ENCODE assay signal across 12 cellular contexts in the genomic region with DNA sequence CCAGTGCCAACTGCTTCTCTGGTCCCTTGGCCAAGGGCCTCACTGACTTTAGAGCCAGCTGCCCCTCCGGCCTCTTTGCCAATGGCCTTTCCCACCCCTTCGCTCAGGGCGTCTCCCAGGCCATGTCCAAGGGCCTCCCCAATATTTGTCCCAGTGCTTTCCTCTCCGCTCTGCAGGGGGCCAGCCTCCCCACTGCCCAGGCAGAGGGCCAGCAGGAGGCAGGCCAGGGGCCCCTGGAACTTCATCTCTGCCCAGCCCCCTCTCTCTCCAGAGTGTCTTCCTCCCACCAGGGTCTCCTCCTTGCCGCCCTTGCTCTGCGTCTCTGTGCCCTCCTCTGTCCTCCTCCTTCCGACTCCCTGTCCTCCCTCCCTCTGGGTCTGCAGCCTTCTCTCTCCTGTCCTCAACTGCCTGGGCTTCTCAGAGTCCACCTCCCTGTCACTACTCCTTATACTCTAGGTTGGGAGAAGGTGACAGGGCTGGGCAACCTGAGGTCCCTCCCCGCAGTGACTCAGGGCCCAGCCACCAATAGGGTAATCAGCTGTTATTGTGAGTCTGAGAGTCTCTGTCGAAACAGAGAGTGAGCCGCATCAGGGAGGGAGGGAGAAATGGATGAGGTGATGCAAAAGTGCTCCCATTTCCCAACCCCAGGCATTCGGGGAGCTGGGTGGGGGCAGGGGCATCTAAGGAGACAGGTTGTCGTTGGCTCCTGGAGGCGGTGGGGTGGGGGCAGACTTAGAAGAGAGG. TPM values are rescaled to one million over a fixed set of nuclear protein-coding genes. Genes with fewer than 3 reads are reported as not detected.
A peak's percentile ranks its signal among the peaks of the same experiment; 100 is the strongest.
DNase-seq lines count a peak whose midpoint lies in the region; ATAC-seq, FAIRE-seq and TF ChIP-seq lines count a peak whose summit lies in the region.
"Had no signal": no experiment of that assay in that cellular context is flagged by ENCODE, and none has a peak within 500 bp of the region (broad histone marks: within the 10 kb centered on the region; RNA-seq: fewer than 3 reads in every experiment).

Gene DMKN (minus strand): TSS at position 419 of the 744 bp plus-strand sequence. CDS start 174 bp downstream, at position 245.

- H4K91ac ChIP-seq in H1 (replicated peaks; ENCODE audit: insufficient read length, low read length), result no peak within 1 kb of the TSS

- H3K79me2 ChIP-seq in HepG2 (ENCODE audit: insufficient read depth, low read length), result no peaks in the 10 kb centered on the region
- H3K79me2 ChIP-seq in H1 (ENCODE audit: control insufficient read depth in 1 of 2, insufficient read depth in 2 of 2, low read length in 2 of 2), result peaks cover 0 to 13% of the 10 kb centered on the region in 2 experiments; a peak in 2 of 4 replicates

- peak within 1 kb of the TSS; percentile 17; the same call in 1 of the 2 replicates for H3K9ac ChIP-seq in HepG2 (ENCODE audit: insufficient read depth, low read depth, low read length)
- no peak within 1 kb of the TSS for H3K9ac ChIP-seq in H1 (replicated peaks in 1 of 4; ENCODE audit: extremely low read depth in 1 of 4, low read depth in 3 of 4, low read length in 3 of 4)

- peak within 1 kb of the TSS; percentile 75; the same call in 1 of the 2 replicates for H2BK12ac ChIP-seq in H1 (ENCODE audit: low read depth, low read length)

- WGBS in HepG2 (ENCODE audit: low lambda C conversion rate), result 39% methylated on average over 12 of the region's 13 CpGs
- WGBS in right lobe of liver (ENCODE audit: insufficient coverage, low coverage, low lambda C conversion rate, missing lambda C conversion rate), result 56% methylated on average over 7 of the region's 13 CpGs
- 62% methylated on average over 13 of the region's 13 CpGs; no CpG with 5 or more reads in 1 of the 2 experiments for WGBS in H1 (ENCODE audit: extremely low coverage in 1 of 2, insufficient coverage in 1 of 2, insufficient read length in 1 of 2, insufficient replicate concordance in 2 of 2, low coverage in 1 of 2, low lambda C conversion rate in 2 of 2, missing lambda C conversion rate in 1 of 2), 2 experiments
- 66 to 67% methylated on average over 13 of the region's 13 CpGs for WGBS in lung, 2 donors
- WGBS in aorta, 2 donors, result 41 to 52% methylated on average over 13 of the region's 13 CpGs

- in situ Hi-C loops in HepG2 (cut with HindIII; ENCODE audit: extremely low pct_ligation_motif_present, low pct_unique_long_range_greater_than_20kb), result no loop called here

- H3K9me3 ChIP-seq in HepG2 (ENCODE audit: low read length) (no peaks in the 10 kb centered on the region), right lobe of liver (no peaks in the 10 kb centered on the region), H1 (ENCODE audit: insufficient read depth in 2 of 2, low read depth in 1 of 2, low read length in 1 of 2) (no peaks in the 10 kb centered on the region), lung (ENCODE audit: control insufficient read depth in 2 of 2, insufficient read depth in 1 of 2, low read length in 1 of 2) (no peaks in the 10 kb centered on the region), aorta (ENCODE audit: control insufficient read depth, low read length) (no peaks in the 10 kb centered on the region)

- peak; percentile 22 for DNase-seq in HepG2 (ENCODE audit: low spot score)
- no peak for DNase-seq in right lobe of liver
- DNase-seq in H1 (ENCODE audit: low read depth in 1 of 2, low spot score in 2 of 2), result no peak
- no peak for DNase-seq in lung (ENCODE audit: low spot score)
- no peak for DNase-seq in aorta
- no peak for DNase-seq in GM19240 (ENCODE audit: insufficient read length, low spot score)
- DNase-seq in NCI-H526 (lab: John Stamatoyannopoulos, UW), result no peak
- DNase-seq: effector memory CD8-positive, alpha-beta T cell; occipital lobe; stimulated activated naive B cell treated with anti-CD40 and anti-IgM and Interleukin-4, amounts not matched to agents 10 μg/mL and 1 μg/mL and 100 μg/mL, for 72 hours had no signal

- ATAC-seq in HepG2, result peak; percentile 6; the same call in 1 of the 3 replicates
- ATAC-seq in right lobe of liver, result no peak
- ATAC-seq in lung (ENCODE audit: insufficient read depth, low FRiP score), result no peak
- no peak for ATAC-seq in aorta (ENCODE audit: low FRiP score)
- ATAC-seq in HG02981 (IDR thresholded peaks at IDR 0.05; ENCODE audit: unreplicated experiment), result no peak
- ATAC-seq: effector memory CD8-positive, alpha-beta T cell; stimulated activated naive B cell treated with anti-CD40 and anti-IgM and Interleukin-4, amounts not matched to agents 10 μg/mL and 1 μg/mL and 100 μg/mL, for 72 hours had no signal

- TF ChIP-seq POLR2A in HepG2 (IDR thresholded peaks at IDR 0.05; ENCODE audit: insufficient read depth in 1 of 2, low read depth in 2 of 2, low read length in 2 of 2) (no peak), right lobe of liver (IDR thresholded peaks at IDR 0.05) (no peak), H1 (IDR thresholded peaks at IDR 0.05; ENCODE audit: control extremely low read depth in 1 of 2, low read depth in 2 of 2, low read length in 2 of 2) (no peak)

- peak within 1 kb of the TSS; percentile 60; the same call in 1 of the 2 replicates for H2BK5ac ChIP-seq in H1 (ENCODE audit: low read depth, low read length)

- POLR2A ChIA-PET in HepG2 (lab: Yijun Ruan, JAX), result interaction anchor here (1.2 kb wide), 1 partner anchor 26 kb away, joined by 5 read pairs; no protein-coding TSS in a partner anchor
- POLR2A ChIA-PET in H1 (lab: Charles Lee; ENCODE audit: partially characterized antibody), result interaction anchor here (1.1 to 2.1 kb wide), 6 partner anchors 9 to 100 kb away, joined by 3 to 8 read pairs (median 4); partner anchors contain the start of gene HAUS5

- H3K79me1 ChIP-seq in H1 (ENCODE audit: low read depth, low read length), result no peaks in the 10 kb centered on the region; the same call in 1 of the 2 replicates

- no peak within 1 kb of the TSS for H2BK120ac ChIP-seq in H1 (replicated peaks; ENCODE audit: low read depth, low read length)

- H3K56ac ChIP-seq in H1 (replicated peaks; ENCODE audit: insufficient read length, low read depth, low read length), result no peak within 1 kb of the TSS

- H4K20me1 ChIP-seq in HepG2 (ENCODE audit: insufficient read depth, low read length) (no peaks in the 10 kb centered on the region), H1 (replicated peaks in 1 of 2; ENCODE audit: control insufficient read depth in 1 of 2, insufficient read depth in 2 of 2, low read length in 2 of 2) (no peaks in the 10 kb centered on the region)

- TF ChIP-seq EP300 in HepG2 (IDR thresholded peaks at IDR 0.05; ENCODE audit: low read depth in 2 of 2, low read length in 2 of 2) (no peak), HepG2 (CRISPR knock-in tag; IDR thresholded peaks at IDR 0.05; ENCODE audit: borderline replicate concordance) (no peak), H1 (IDR thresholded peaks at IDR 0.05; ENCODE audit: borderline replicate concordance in 1 of 2, low read depth in 2 of 2, low read length in 2 of 2) (no peak)

- no TSS peak for BruUV-seq in HepG2 (replicated peaks; lab: Mats Ljungman, UMichigan)

- no peak within 1 kb of the TSS for H2AFZ ChIP-seq in HepG2 (ENCODE audit: low read length)
- peak within 1 kb of the TSS; percentile 86 for H2AFZ ChIP-seq in H1 (ENCODE audit: low read length)

- no peak within 1 kb of the TSS for H3K23ac ChIP-seq in H1 (ENCODE audit: insufficient read length)

- H3K4me2 ChIP-seq in HepG2 (ENCODE audit: low read depth, low read length) (peak within 1 kb of the TSS; percentile 74), H1 (ENCODE audit: insufficient read depth in 1 of 2, low read depth in 2 of 2, low read length in 2 of 2) (peak within 1 kb of the TSS; percentile 64 to 75)

- CTCF ChIA-PET in HepG2 (lab: Yijun Ruan, JAX; ENCODE audit: low intra/inter-chr PET ratio, low total read pairs) (no interaction called here), H1 (lab: Charles Lee; ENCODE audit: partially characterized antibody) (interaction anchor here (1.6 to 2.0 kb wide), 6 partner anchors 10 to 79 kb away, joined by 5 to 9 read pairs (median 7); no protein-coding TSS in a partner anchor)

- H2BK15ac ChIP-seq in H1 (ENCODE audit: low read length), result peak within 1 kb of the TSS; percentile 4; the same call in 1 of the 2 replicates

- H3K27me3 ChIP-seq in HepG2 (ENCODE audit: control insufficient read depth in 1 of 2, insufficient read depth in 2 of 2, low read length in 2 of 2), result peaks cover 1 to 33% of the 10 kb centered on the region in 2 experiments; a peak in 3 of 5 replicates
- H3K27me3 ChIP-seq in right lobe of liver, result no peaks in the 10 kb centered on the region
- H3K27me3 ChIP-seq in H1 (replicated peaks in 1 of 4; ENCODE audit: control insufficient read depth in 3 of 4, extremely low read depth in 1 of 4, insufficient read depth in 3 of 4, low read length in 3 of 4), result peaks cover 0 to 11% (median 6%) of the 10 kb centered on the region in 4 experiments; a peak in 3 of 7 replicates
- H3K27me3 ChIP-seq in lung (ENCODE audit: control insufficient read depth, insufficient read depth), result no peaks in the 10 kb centered on the region
- no peaks in the 10 kb centered on the region for H3K27me3 ChIP-seq in aorta (ENCODE audit: control insufficient read depth in 1 of 2, insufficient read depth in 2 of 2, low read length in 1 of 2)

- no peak within 1 kb of the TSS for H4K5ac ChIP-seq in H1 (ENCODE audit: insufficient read length, low read depth, low read length)

- H3K18ac ChIP-seq in H1 (ENCODE audit: extremely low read depth, low read length), result peak within 1 kb of the TSS; percentile 71

- H3K27ac ChIP-seq in HepG2 (ENCODE audit: extremely low read length, insufficient read depth, low read length), result no peak within 1 kb of the TSS
- H3K27ac ChIP-seq in right lobe of liver, result no peak within 1 kb of the TSS
- no peak within 1 kb of the TSS for H3K27ac ChIP-seq in H1 (ENCODE audit: low read depth, low read length)
- no peak within 1 kb of the TSS for H3K27ac ChIP-seq in lung (ENCODE audit: low read depth in 1 of 2, low read length in 1 of 2)
- no peak within 1 kb of the TSS for H3K27ac ChIP-seq in aorta (ENCODE audit: low read depth in 1 of 2, low read length in 2 of 2)

- TF ChIP-seq CTCF in HepG2 (CRISPR knock-in tag; IDR thresholded peaks at IDR 0.05) (no peak), right lobe of liver (IDR thresholded peaks at IDR 0.05) (no peak), H1 (IDR thresholded peaks at IDR 0.05; ENCODE audit: control extremely low read depth in 1 of 3, insufficient read depth in 1 of 3, low read depth in 1 of 3, low read length in 3 of 3) (no peak), lung (IDR thresholded peaks at IDR 0.05; ENCODE audit: control extremely low read depth, extremely low read depth) (no peak)

- H3K4me3 ChIP-seq in HepG2 (replicated peaks in 1 of 3; ENCODE audit: insufficient read depth in 1 of 3, low read depth in 2 of 3, low read length in 3 of 3) (peak within 1 kb of the TSS; percentile 12 to 63 (median 26); a peak in 5 of 6 replicates), right lobe of liver (no peak within 1 kb of the TSS), H1 (ENCODE audit: extremely low read depth in 1 of 4, insufficient read depth in 2 of 4, low read depth in 3 of 4, low read length in 4 of 4) (peak within 1 kb of the TSS; percentile 8 to 57 (median 37); a peak in 7 of 8 replicates), lung (no peak within 1 kb of the TSS), aorta (ENCODE audit: low read length in 2 of 2) (no peak within 1 kb of the TSS)

- intact Hi-C loops in HepG2 (cut with micrococcal nuclease; ENCODE audit: unreplicated experiment), result no loop called here
- intact Hi-C loops in right lobe of liver (cut with DNase I), result no loop called here
- intact Hi-C loops in aorta (cut with DNase I), result no loop called here

- no peak within 1 kb of the TSS for H3K14ac ChIP-seq in H1 (ENCODE audit: insufficient read length)

- 0 out of 2 replicates have a peak within 1 kb of the TSS, but pooled peaks have one; percentile 18 for H2BK20ac ChIP-seq in H1 (ENCODE audit: low read length)

- no peak for TF ChIP-seq RAD21 in HepG2 (CRISPR knock-in tag; IDR thresholded peaks at IDR 0.05)
- no peak for TF ChIP-seq RAD21 in H1 (IDR thresholded peaks at IDR 0.05 in 1 of 2, conservative IDR thresholded peaks at IDR 0.05 in 1 of 2; ENCODE audit: low read depth in 2 of 2, low read length in 2 of 2)

- H3K23me2 ChIP-seq in H1 (ENCODE audit: low read depth, low read length), result peaks cover 14% of the 10 kb centered on the region

- H2AK5ac ChIP-seq in H1 (ENCODE audit: low read depth, low read length), result no peak within 1 kb of the TSS

- peak within 1 kb of the TSS; percentile 70 for H4K8ac ChIP-seq in H1 (ENCODE audit: extremely low read depth, insufficient read depth, low read length)

- H3K4ac ChIP-seq in H1 (replicated peaks; ENCODE audit: insufficient read length, low read depth, low read length), result no peak within 1 kb of the TSS

- H3K36me3 ChIP-seq in HepG2 (replicated peaks in 1 of 2; ENCODE audit: control insufficient read depth in 1 of 2, insufficient read depth in 2 of 2, low read length in 2 of 2) (no peaks in the 10 kb centered on the region), right lobe of liver (no peaks in the 10 kb centered on the region), H1 (ENCODE audit: control insufficient read depth in 2 of 4, insufficient read depth in 4 of 4, low read length in 3 of 4) (peaks cover 0 to 3% (median 0%) of the 10 kb centered on the region in 4 experiments; a peak in 1 of 8 replicates), lung (ENCODE audit: control insufficient read depth in 2 of 2, insufficient read depth in 2 of 2, low read length in 2 of 2) (no peaks in the 10 kb centered on the region), aorta (ENCODE audit: control insufficient read depth in 1 of 2, insufficient read depth in 2 of 2, low read length in 1 of 2) (no peaks in the 10 kb centered on the region)

- FAIRE-seq in HepG2 (lab: Jason Lieb, UNC), result no peak
- FAIRE-seq in H1 (lab: Jason Lieb, UNC), result no peak

- H3K4me1 ChIP-seq in HepG2 (ENCODE audit: insufficient read depth, low read length) (peaks cover 31% of the 10 kb centered on the region), right lobe of liver (peaks cover 0 to 10% (median 0%) of the 10 kb centered on the region in 4 donors), H1 (replicated peaks in 1 of 4; ENCODE audit: control insufficient read depth in 3 of 4, insufficient read depth in 4 of 4, low read length in 3 of 4) (peaks cover 0 to 23% (median 19%) of the 10 kb centered on the region in 4 experiments; a peak in 6 of 7 replicates), lung (ENCODE audit: control insufficient read depth in 2 of 2, insufficient read depth in 2 of 2, low read length in 2 of 2) (peaks cover 0 to 7% of the 10 kb centered on the region in 2 donors), aorta (ENCODE audit: control insufficient read depth in 1 of 2, insufficient read depth in 2 of 2, low read length in 2 of 2) (no peaks in the 10 kb centered on the region)

RNA-seq across cellular contexts. Expression of gene DMKN, which starts in this region (rescaled TPM):
- total RNA-seq in HepG2 (2016; rRNA removed; fragmentation: Illumina TruSeq; extraction: Trizol) (57.0 and 57.1 TPM in 2 replicates), right lobe of liver (1 to 10 TPM; 1.0 to 4.0 (median 2.0) TPM), lung (100 to 1,000 TPM in 1 of 2 donors, 10 to 100 TPM in 1; 84.6 to 127 TPM), aorta (10 to 100 TPM; 25.9 to 27.1 TPM)
- total RNA-seq in HepG2 (2016; cell fraction: cytosol; rRNA removed; fragmentation: Illumina TruSeq; extraction: Trizol; ENCODE audit: low read depth), result 52.1 and 71.1 TPM in 2 replicates
- total RNA-seq in HepG2 (2016; cell fraction: insoluble cytoplasmic fraction; rRNA removed; fragmentation: Illumina TruSeq; extraction: Trizol), result 55.0 and 64.5 TPM in 2 replicates
- 55.0 and 70.4 TPM in 2 replicates for total RNA-seq in HepG2 (2016; cell fraction: membrane; rRNA removed; fragmentation: Illumina TruSeq; extraction: Trizol)
- total RNA-seq in HepG2 (2016; cell fraction: nucleus; rRNA removed; fragmentation: Illumina TruSeq; extraction: Trizol), result 35.2 and 39.1 TPM in 2 replicates
- polyA plus RNA-seq in HepG2 (2011; rRNA removed) (50.8 and 71.8 TPM in 2 replicates), H1 (2011; rRNA removed) (330 and 379 TPM in 2 replicates), lung (100 to 1,000 TPM in 1 of 2 donors, 10 to 100 TPM in 1; 79.0 to 278 TPM), aorta (10 to 100 TPM; 22.2 to 43.7 TPM)
- 60.5 and 71.9 TPM in 2 replicates for polyA plus RNA-seq in HepG2 (2011; cell fraction: cytosol; rRNA removed)
- 113 and 144 TPM in 2 replicates for polyA plus RNA-seq in HepG2 (2011; cell fraction: nucleus; rRNA removed)
- 58.5 and 76.3 TPM in 2 replicates for polyA plus RNA-seq in HepG2 (2012)
- polyA plus RNA-seq in HepG2 (2016; cell fraction: cytosol; fragmentation: Illumina TruSeq; extraction: Trizol; ENCODE audit: low read depth), result 63.4 and 84.5 TPM in 2 replicates
- polyA plus RNA-seq in HepG2 (2016; cell fraction: insoluble cytoplasmic fraction; fragmentation: Illumina TruSeq; extraction: Trizol; ENCODE audit: low read depth), result 82.8 and 88.3 TPM in 2 replicates
- polyA plus RNA-seq in HepG2 (2016; cell fraction: membrane; fragmentation: Illumina TruSeq; extraction: Trizol; ENCODE audit: low read depth), result 64.6 and 76.3 TPM in 2 replicates
- polyA plus RNA-seq in HepG2 (2016; cell fraction: nucleus; fragmentation: Illumina TruSeq; extraction: Trizol; ENCODE audit: insufficient read depth, low read depth), result 74.9 and 81.7 TPM in 2 replicates
- 16.2 and 41.7 TPM in 2 replicates for polyA minus RNA-seq in HepG2 (2011; rRNA and poly(A)+ RNA removed; ENCODE audit: low replicate concordance)
- polyA minus RNA-seq in HepG2 (2011; cell fraction: cytosol; rRNA and poly(A)+ RNA removed), result 9.2 and 13.4 TPM in 2 replicates
- polyA minus RNA-seq in HepG2 (2011; cell fraction: nucleus; rRNA and poly(A)+ RNA removed), result 36.8 and 59.8 TPM in 2 replicates
- 286 and 290 TPM in 2 replicates for total RNA-seq in H1 (2021; fragmentation: NEBNext Ultra II Directional; extraction: Animal tissue kit (Norgen Biotek cat#: 25700))
- 305 TPM for polyA plus RNA-seq in H1 (2011; cell fraction: cytosol; rRNA removed)
- polyA plus RNA-seq in H1 (2011; cell fraction: nucleus; rRNA removed), result 394 TPM
- polyA plus RNA-seq in H1 (2012, experiment 1 of 2), result 348 to 373 TPM (median 354 TPM) in 4 replicates
- polyA plus RNA-seq in H1 (2012, experiment 2 of 2), result 1,001 TPM
- 537 TPM for polyA plus RNA-seq in H1 (2013, experiment 1 of 2)
- 545 TPM for polyA plus RNA-seq in H1 (2013, experiment 2 of 2)
- polyA minus RNA-seq in H1 (2011; rRNA and poly(A)+ RNA removed), result 79.4 and 88.8 TPM in 2 replicates
- polyA minus RNA-seq in H1 (2011; cell fraction: cytosol; rRNA and poly(A)+ RNA removed), result 91.4 TPM
- polyA minus RNA-seq in H1 (2011; cell fraction: nucleus; rRNA and poly(A)+ RNA removed), result 108 TPM
- total RNA-seq: RPMI7951 had no signal

Comparison
In these comparisons a context has a peak if more than half of its experiments do, and no peak if none do; other contexts are left out.
1. RNA of gene DMKN (total RNA-seq): 286 to 290 TPM in H1, 84.6 to 127 TPM in lung, 35.2 to 71.1 TPM in HepG2 and 25.9 to 27.1 TPM in aorta; 1.0 to 4.0 TPM in right lobe of liver; every median in the first group is over 4 times any median in the second.
2. H3K4me3 ChIP-seq: peak in HepG2 (3 of 3) and H1 (4 of 4); none in right lobe of liver (0 of 3), lung (single experiment) and aorta (0 of 2).